Comparison of ENCODE assay signal across 10 cellular contexts in genomic region chr1:150627821-150628410, GRCh38. TPM values are rescaled to one million over a fixed set of nuclear protein-coding genes. Genes with fewer than 3 reads are reported as not detected.
DNase-seq lines count a peak whose midpoint lies in the region; ATAC-seq, FAIRE-seq and TF ChIP-seq lines count a peak whose summit lies in the region.
"Had no signal": no experiment of that assay in that cellular context is flagged by ENCODE, and none has a peak within 500 bp of the region (broad histone marks: within the 10 kb centered on the region; RNA-seq: fewer than 3 reads in every experiment).

No MANE protein-coding gene starts in this region.

- H3K36me3 Mint-ChIP-seq in activated naive CD4-positive, alpha-beta T cell treated with anti-CD3 and anti-CD28 coated beads, Interleukin-2, amount 50 U/mL, for 24 hours, result peaks cover 16% of the 10 kb centered on the region
- peaks cover 43% of the 10 kb centered on the region for H3K36me3 Mint-ChIP-seq in activated naive CD4-positive, alpha-beta T cell treated with anti-CD3 and anti-CD28 coated beads, Interleukin-2, amount 10 ng/mL, durations not matched to agents 7 days and 5 days
- peaks cover 27% of the 10 kb centered on the region for H3K36me3 Mint-ChIP-seq in activated naive CD8-positive, alpha-beta T cell treated with anti-CD3 and anti-CD28 coated beads for 36 hours

- no peak overlapping the region for H3K4me3 Mint-ChIP-seq in activated naive CD4-positive, alpha-beta T cell treated with anti-CD3 and anti-CD28 coated beads, Interleukin-2, amount 50 U/mL, for 24 hours
- no peak overlapping the region for H3K4me3 Mint-ChIP-seq in activated naive CD4-positive, alpha-beta T cell treated with anti-CD3 and anti-CD28 coated beads, Interleukin-2, amount 10 ng/mL, durations not matched to agents 7 days and 5 days
- no peak overlapping the region for H3K4me3 Mint-ChIP-seq in activated naive CD8-positive, alpha-beta T cell treated with anti-CD3 and anti-CD28 coated beads for 36 hours
- H3K4me3 Mint-ChIP-seq: activated B cell treated with CpG ODN at 0.5 μM for 24 hours had no signal

- intact Hi-C loops in kidney (cut with DNase I), result loop anchor here (10.0 kb wide), 1 partner anchor 53 kb away; the partner anchor contains the start of gene MCL1

- H3K27me3 ChIP-seq in thoracic aorta (replicated peaks; ENCODE audit: insufficient read depth), result no peaks in the 10 kb centered on the region

- peak overlapping the region; percentile 85 for H3K27ac Mint-ChIP-seq in activated naive CD4-positive, alpha-beta T cell treated with anti-CD3 and anti-CD28 coated beads, Interleukin-2, amount 50 U/mL, for 24 hours
- no peak overlapping the region for H3K27ac Mint-ChIP-seq in activated naive CD4-positive, alpha-beta T cell treated with anti-CD3 and anti-CD28 coated beads, Interleukin-2, amount 10 ng/mL, durations not matched to agents 7 days and 5 days
- peak overlapping the region; percentile 31 for H3K27ac Mint-ChIP-seq in activated naive CD8-positive, alpha-beta T cell treated with anti-CD3 and anti-CD28 coated beads for 36 hours
- H3K27ac Mint-ChIP-seq: activated B cell treated with CpG ODN at 0.5 μM for 24 hours had no signal

- H3K27ac ChIP-seq in kidney (ENCODE audit: low read depth in 2 of 2, low read length in 2 of 2), result no peak overlapping the region
- H3K27ac ChIP-seq in thoracic aorta, result no peak overlapping the region

- TF ChIP-seq CTCF in kidney (IDR thresholded peaks at IDR 0.05; ENCODE audit: borderline replicate concordance, extremely low read depth, insufficient read depth), result no peak
- no peak for TF ChIP-seq CTCF in thoracic aorta (IDR thresholded peaks at IDR 0.05)

- H3K36me3 ChIP-seq in kidney (ENCODE audit: control insufficient read depth in 1 of 2, insufficient read depth in 2 of 2, low read length in 2 of 2) (peaks cover 20 to 39% of the 10 kb centered on the region in 2 donors), thoracic aorta (peaks cover 41% of the 10 kb centered on the region)

- CTCF ChIA-PET in activated naive CD4-positive, alpha-beta T cell treated with anti-CD3 and anti-CD28 coated beads, Interleukin-2, amount 10 ng/mL, durations not matched to agents 7 days and 5 days (lab: Charles Lee), result interaction anchor here (1.2 to 3.6 kb wide), 6 partner anchors 8 to 295 kb away, joined by 3 to 58 read pairs (median 4); no protein-coding TSS in a partner anchor

- no peak for DNase-seq in activated naive CD4-positive, alpha-beta T cell treated with anti-CD3 and anti-CD28 coated beads, Interleukin-2, amount 10 ng/mL, durations not matched to agents 7 days and 5 days
- no peak for DNase-seq in activated naive CD8-positive, alpha-beta T cell treated with anti-CD3 and anti-CD28 coated beads for 36 hours
- no peak for DNase-seq in kidney
- DNase-seq in thoracic aorta (ENCODE audit: low spot score), result no peak
- DNase-seq in NCI-H82 treated with DMSO at 0.1 percent for 48 hours (lab: John Stamatoyannopoulos, UW; ENCODE audit: unreplicated experiment), result no peak
- DNase-seq: activated B cell treated with CpG ODN at 0.5 μM for 24 hours had no signal

- no peaks in the 10 kb centered on the region for H3K27me3 Mint-ChIP-seq in activated naive CD4-positive, alpha-beta T cell treated with anti-CD3 and anti-CD28 coated beads, Interleukin-2, amount 50 U/mL, for 24 hours
- no peaks in the 10 kb centered on the region for H3K27me3 Mint-ChIP-seq in activated naive CD4-positive, alpha-beta T cell treated with anti-CD3 and anti-CD28 coated beads, Interleukin-2, amount 10 ng/mL, durations not matched to agents 7 days and 5 days
- H3K27me3 Mint-ChIP-seq in activated naive CD8-positive, alpha-beta T cell treated with anti-CD3 and anti-CD28 coated beads for 36 hours, result no peaks in the 10 kb centered on the region
- H3K27me3 Mint-ChIP-seq: activated B cell treated with CpG ODN at 0.5 μM for 24 hours had no signal

- peak overlapping the region in 1 of 2 donors; percentile 83 for H3K9ac ChIP-seq in kidney (ENCODE audit: low read length in 2 of 2)

- H3K4me1 ChIP-seq in kidney (ENCODE audit: control insufficient read depth in 1 of 2, insufficient read depth in 1 of 2, low read depth in 1 of 2, low read length in 2 of 2) (peaks cover 5 to 9% of the 10 kb centered on the region in 2 donors), thoracic aorta (ENCODE audit: control insufficient read depth in 1 of 2, low read depth in 2 of 2) (peaks cover 9 to 21% of the 10 kb centered on the region in 2 donors)

- H3K9me3 Mint-ChIP-seq in activated naive CD4-positive, alpha-beta T cell treated with anti-CD3 and anti-CD28 coated beads, Interleukin-2, amount 50 U/mL, for 24 hours, result no peaks in the 10 kb centered on the region
- no peaks in the 10 kb centered on the region for H3K9me3 Mint-ChIP-seq in activated naive CD4-positive, alpha-beta T cell treated with anti-CD3 and anti-CD28 coated beads, Interleukin-2, amount 10 ng/mL, durations not matched to agents 7 days and 5 days
- H3K9me3 Mint-ChIP-seq in activated naive CD8-positive, alpha-beta T cell treated with anti-CD3 and anti-CD28 coated beads for 36 hours, result no peaks in the 10 kb centered on the region
- H3K9me3 Mint-ChIP-seq: activated B cell treated with CpG ODN at 0.5 μM for 24 hours had no signal

- H3K9me3 ChIP-seq in kidney (ENCODE audit: control insufficient read depth in 1 of 2, low read length in 2 of 2) (no peaks in the 10 kb centered on the region), thoracic aorta (no peaks in the 10 kb centered on the region)

- ATAC-seq in thoracic aorta (ENCODE audit: insufficient number of reproducible peaks, low FRiP score, low read depth) (no peak), HG02763 (IDR thresholded peaks at IDR 0.05; ENCODE audit: unreplicated experiment) (no peak), HG02840 (IDR thresholded peaks at IDR 0.05; ENCODE audit: low FRiP score, unreplicated experiment) (no peak)

- H3K4me3 ChIP-seq in kidney (ENCODE audit: low read length in 2 of 2), result peak overlapping the region; percentile 90 to 93
- peak overlapping the region; percentile 90 for H3K4me3 ChIP-seq in thoracic aorta

- H3K4me1 Mint-ChIP-seq in activated naive CD4-positive, alpha-beta T cell treated with anti-CD3 and anti-CD28 coated beads, Interleukin-2, amount 50 U/mL, for 24 hours, result peaks cover 45% of the 10 kb centered on the region
- peaks cover 34% of the 10 kb centered on the region for H3K4me1 Mint-ChIP-seq in activated naive CD4-positive, alpha-beta T cell treated with anti-CD3 and anti-CD28 coated beads, Interleukin-2, amount 10 ng/mL, durations not matched to agents 7 days and 5 days
- H3K4me1 Mint-ChIP-seq in activated naive CD8-positive, alpha-beta T cell treated with anti-CD3 and anti-CD28 coated beads for 36 hours, result peaks cover 38% of the 10 kb centered on the region

- FAIRE-seq in kidney (lab: Jason Lieb, UNC), result no peak
- FAIRE-seq: endometrium had no signal

RNA-seq across cellular contexts. Expression of gene ENSA, which starts 1.5 kb away (rescaled TPM):
- total RNA-seq in activated naive CD8-positive, alpha-beta T cell treated with anti-CD3 and anti-CD28 coated beads for 36 hours, result 100 to 1,000 TPM; 195 to 214 TPM
- 193 TPM for total RNA-seq in kidney
- 172 TPM for polyA plus RNA-seq in kidney (ENCODE audit: insufficient read depth, low read depth, low replicate concordance)
- 10 to 100 TPM; 85.7 to 94.5 TPM for total RNA-seq in thoracic aorta

RNA-seq across cellular contexts. Expression of gene MCL1, which starts 48.5 kb away (rescaled TPM):
- 100 to 1,000 TPM; 209 to 217 TPM for total RNA-seq in activated naive CD8-positive, alpha-beta T cell treated with anti-CD3 and anti-CD28 coated beads for 36 hours
- total RNA-seq in kidney (253 TPM), thoracic aorta (100 to 1,000 TPM; 588 to 607 TPM)
- polyA plus RNA-seq in kidney (ENCODE audit: insufficient read depth, low read depth, low replicate concordance), result 79.5 TPM
